Comparison of ENCODE assay signal across 1 cellular context in the genomic region with DNA sequence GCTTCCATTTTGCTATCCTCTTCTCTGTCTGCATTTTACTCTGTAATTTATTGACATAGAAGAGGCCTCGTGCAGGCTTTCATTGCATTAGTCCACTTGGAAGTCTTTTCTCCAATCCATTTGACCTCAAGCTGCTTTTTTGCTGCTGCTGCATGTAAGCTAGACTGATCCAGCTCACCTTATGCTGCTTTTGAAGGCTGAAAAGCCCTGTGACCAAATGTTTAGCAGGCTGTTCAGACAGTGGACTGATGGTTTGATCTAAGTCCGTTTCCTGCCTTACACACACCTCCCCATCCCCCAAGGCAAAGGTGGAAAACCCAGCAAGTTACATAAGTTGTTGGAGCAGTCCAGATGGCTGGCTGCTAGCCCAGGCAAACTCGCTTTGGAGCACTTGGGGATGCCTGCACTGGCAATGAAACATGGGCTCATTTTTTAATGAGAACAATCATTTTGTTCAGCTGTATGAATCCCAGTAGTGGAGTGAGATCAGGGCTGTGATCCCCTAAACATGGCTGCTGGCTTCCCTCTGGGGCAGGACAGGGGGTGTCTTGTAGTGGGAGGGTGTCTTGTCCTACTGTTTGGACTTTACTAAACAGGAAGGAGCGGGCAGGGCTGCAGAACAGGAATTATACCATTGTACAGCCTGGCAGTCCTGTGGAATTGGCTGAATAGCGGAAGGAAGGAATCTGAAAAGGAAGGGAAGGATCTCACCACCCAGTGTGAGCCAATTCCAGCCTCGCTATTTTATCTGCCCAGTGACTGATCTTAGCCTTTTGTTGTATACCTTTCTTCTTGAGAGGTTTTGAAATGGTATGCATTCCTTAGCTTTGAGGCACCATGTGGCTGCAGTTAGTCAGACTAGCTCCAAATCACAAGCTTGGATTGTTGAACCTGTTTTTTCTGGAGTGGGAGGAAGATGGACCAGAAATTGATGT.
TF ChIP-seq lines count a peak whose summit lies in the region.

No MANE protein-coding gene starts in this region.

TF ChIP-seq in GM12878, 131 proteins besides CTCF, POLR2A, EP300 and RAD21 (continued from another document):
- no peak for TF ChIP-seq IRF5 (IDR thresholded peaks at IDR 0.05; ENCODE audit: borderline replicate concordance)
- no peak for TF ChIP-seq ZBED1 (IDR thresholded peaks at IDR 0.05; ENCODE audit: borderline replicate concordance)
- TF ChIP-seq PAX5 (IDR thresholded peaks at IDR 0.05; ENCODE audit: borderline replicate concordance, low read depth, low read length), result no peak
- TF ChIP-seq, protein P1, sequence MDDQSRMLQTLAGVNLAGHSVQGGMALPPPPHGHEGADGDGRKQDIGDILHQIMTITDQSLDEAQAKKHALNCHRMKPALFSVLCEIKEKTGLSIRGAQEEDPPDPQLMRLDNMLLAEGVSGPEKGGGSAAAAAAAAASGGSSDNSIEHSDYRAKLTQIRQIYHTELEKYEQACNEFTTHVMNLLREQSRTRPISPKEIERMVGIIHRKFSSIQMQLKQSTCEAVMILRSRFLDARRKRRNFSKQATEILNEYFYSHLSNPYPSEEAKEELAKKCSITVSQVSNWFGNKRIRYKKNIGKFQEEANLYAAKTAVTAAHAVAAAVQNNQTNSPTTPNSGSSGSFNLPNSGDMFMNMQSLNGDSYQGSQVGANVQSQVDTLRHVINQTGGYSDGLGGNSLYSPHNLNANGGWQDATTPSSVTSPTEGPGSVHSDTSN (IDR thresholded peaks at IDR 0.05; ENCODE audit: insufficient replicate concordance, low read depth, low read length), result no peak
- TF ChIP-seq TAF1 (IDR thresholded peaks at IDR 0.05; ENCODE audit: borderline replicate concordance, low read depth, low read length), result no peak
TF ChIP-seq in GM12878: peak in this region for 0.
